Comparison of ENCODE assay signal across 15 cellular contexts in the genomic region with DNA sequence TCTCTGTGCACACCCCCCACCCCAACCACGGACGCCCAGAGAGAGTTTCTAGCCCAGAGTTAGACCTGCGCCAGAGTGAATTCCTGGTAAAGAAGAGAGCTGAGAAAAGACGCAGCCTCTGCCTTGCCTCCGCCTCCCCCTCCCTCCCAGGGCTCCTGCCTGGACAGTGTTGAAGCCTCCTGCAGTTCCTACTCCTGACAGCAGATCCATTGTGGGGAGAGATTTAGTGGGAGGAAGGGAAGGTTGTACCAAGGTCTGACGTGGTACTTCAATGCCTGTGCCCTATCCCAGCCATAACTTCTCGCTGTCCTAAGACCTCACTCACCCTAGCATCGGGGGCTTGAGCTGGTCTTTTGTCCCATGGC. TPM values are rescaled to one million over a fixed set of nuclear protein-coding genes. Genes with fewer than 3 reads are reported as not detected.
DNase-seq lines count a peak whose midpoint lies in the region; FAIRE-seq and TF ChIP-seq lines count a peak whose summit lies in the region.
"Had no signal": no experiment of that assay in that cellular context is flagged by ENCODE, and none has a peak within 500 bp of the region (broad histone marks: within the 10 kb centered on the region; RNA-seq: fewer than 3 reads in every experiment).

No MANE protein-coding gene starts in this region.

- H3K4ac ChIP-seq in mesendoderm (ENCODE audit: low read depth, low read length): no peak overlapping the region

- no peak overlapping the region for H3K23ac ChIP-seq in mesendoderm (ENCODE audit: low read length)

- no peak overlapping the region for H3K18ac ChIP-seq in mesendoderm (ENCODE audit: low read length)

- in situ Hi-C loops in G401 (cut with HindIII; ENCODE audit: low sequenced_read_pairs): loop anchor here (10.0 kb wide), 1 partner anchor 102 kb away; a partner anchor contains a TSS

- H2AK5ac ChIP-seq in mesendoderm (ENCODE audit: low read length): no peak overlapping the region

- H3K9me3 ChIP-seq in small intestine (ENCODE audit: control insufficient read depth, low read depth): no peaks in the 10 kb centered on the region
- H3K9me3 ChIP-seq: adrenal gland had no signal

- H3K79me1 ChIP-seq in mesendoderm (ENCODE audit: low read length): no peaks in the 10 kb centered on the region

- no peak overlapping the region for H3K4me2 ChIP-seq in mesendoderm (ENCODE audit: low read length)

- H3K56ac ChIP-seq in mesendoderm (ENCODE audit: low read length): no peak overlapping the region

- H3K4me1 ChIP-seq in mesendoderm (ENCODE audit: control insufficient read depth, low read depth, low read length) (no peaks in the 10 kb centered on the region), small intestine (ENCODE audit: control insufficient read depth in 2 of 2, insufficient read depth in 1 of 2, low read depth in 1 of 2, low read length in 1 of 2) (peaks cover 0 to 2% of the 10 kb centered on the region in 2 donors)
- H3K4me1 ChIP-seq: adrenal gland had no signal

- H4K5ac ChIP-seq in mesendoderm (ENCODE audit: low read length): no peak overlapping the region

- peak; percentile 67 for DNase-seq in DMS 273 (lab: John Stamatoyannopoulos, UW; ENCODE audit: unreplicated experiment)
- DNase-seq in DMS 273 treated with DMSO at 0.1 percent for 48 hours (lab: John Stamatoyannopoulos, UW): no peak
- peak; percentile 77 for DNase-seq in G401 (ENCODE audit: low spot score)
- peak; percentile 30 for DNase-seq in mesendoderm
- no peak for DNase-seq in GM03348 (ENCODE audit: low spot score)
- no peak for DNase-seq in small intestine
- DNase-seq in urothelium cell line (ENCODE audit: low spot score): no peak
- DNase-seq: activated CD4-positive, alpha-beta T cell treated with anti-CD3 and anti-CD28 coated beads for 4 hours; activated effector memory CD4-positive, alpha-beta T cell treated with Interleukin-2 at 50 U/mL for 16 hours; NCI-H187; stimulated activated CD8-positive, alpha-beta memory T cell treated with anti-CD3 and anti-CD28 coated beads, Interleukin-4, amount 100 ng/mL, for 48 hours had no signal

- H3K27ac ChIP-seq in VCaP: peak overlapping the region; percentile 89
- H3K27ac ChIP-seq in mesendoderm (ENCODE audit: low read depth, low read length): no peak overlapping the region
- H3K27ac ChIP-seq in small intestine (ENCODE audit: low read depth in 1 of 2, low read length in 1 of 2): no peak overlapping the region

- H3K79me2 ChIP-seq in mesendoderm (ENCODE audit: control insufficient read depth, insufficient read depth, low read length): no peaks in the 10 kb centered on the region

- no peaks in the 10 kb centered on the region for H3K36me3 ChIP-seq in mesendoderm (ENCODE audit: control insufficient read depth, insufficient read depth, low read length)
- no peaks in the 10 kb centered on the region for H3K36me3 ChIP-seq in small intestine (ENCODE audit: control insufficient read depth in 2 of 2, insufficient read depth in 2 of 2, low read length in 2 of 2)
- H3K36me3 ChIP-seq: adrenal gland had no signal

- H3K27me3 ChIP-seq in mesendoderm (ENCODE audit: insufficient read depth, low read length, poor library complexity): no peaks in the 10 kb centered on the region
- no peaks in the 10 kb centered on the region for H3K27me3 ChIP-seq in small intestine (ENCODE audit: control insufficient read depth in 2 of 2, insufficient read depth in 2 of 2, low read length in 2 of 2)
- H3K27me3 ChIP-seq: adrenal gland had no signal

- H3K4me3 ChIP-seq in mesendoderm (ENCODE audit: low read length): no peak overlapping the region
- no peak overlapping the region for H3K4me3 ChIP-seq in small intestine (ENCODE audit: low read depth in 1 of 2, low read length in 2 of 2)
- H3K4me3 ChIP-seq: adrenal gland, lung had no signal

- H2BK5ac ChIP-seq in mesendoderm (ENCODE audit: low read length): no peak overlapping the region

- H4K8ac ChIP-seq in mesendoderm (ENCODE audit: low read depth, low read length): no peak overlapping the region

- no peak; the same call in 1 of the 2 replicates for TF ChIP-seq CTCF in VCaP (conservative IDR thresholded peaks at IDR 0.05)

- H2BK15ac ChIP-seq in mesendoderm (replicated peaks; ENCODE audit: low read depth): no peak overlapping the region

- FAIRE-seq in small intestine (lab: Jason Lieb, UNC) (no peak), urothelium cell line (lab: Jason Lieb, UNC) (no peak)
- FAIRE-seq: GM12892 had no signal

- no peak overlapping the region for H3K9ac ChIP-seq in mesendoderm (ENCODE audit: low read length)

- no CpG with 5 or more reads among the region's 8 CpGs for WGBS in mesendoderm (ENCODE audit: extremely low coverage, insufficient coverage, low lambda C conversion rate)
- 39 to 51% (median 40%) methylated on average over 8 of the region's 8 CpGs for WGBS in small intestine, 3 donors

- no peak overlapping the region for H2BK120ac ChIP-seq in mesendoderm (ENCODE audit: low read depth, low read length)

RNA-seq across cellular contexts. Expression of a gene that starts 1.0 kb away (rescaled TPM):
- 5.8 and 8.5 TPM in 2 replicates for total RNA-seq in G401 (2014; rRNA removed; shearing (Covaris generic))
- polyA plus RNA-seq in mesendoderm (2013, experiment 1 of 2): 2.2 TPM
- polyA plus RNA-seq in mesendoderm (2013, experiment 2 of 2): 2.2 TPM
- polyA plus RNA-seq in small intestine: 1 to 10 TPM in 2 of 3 donors, not detected in 1; 1.6 to 2.8 TPM

Comparison
In these comparisons a context has a peak if more than half of its experiments do, and no peak if none do; other contexts are left out.
1. DNase-seq: peak in DMS 273 (single experiment), G401 (single experiment) and mesendoderm (single experiment); none in DMS 273 treated with DMSO at 0.1 percent for 48 hours (single experiment), GM03348 (single experiment), small intestine (single experiment) and urothelium cell line (single experiment).